Comparison of ENCODE assay signal across 27 cellular contexts in the genomic region with DNA sequence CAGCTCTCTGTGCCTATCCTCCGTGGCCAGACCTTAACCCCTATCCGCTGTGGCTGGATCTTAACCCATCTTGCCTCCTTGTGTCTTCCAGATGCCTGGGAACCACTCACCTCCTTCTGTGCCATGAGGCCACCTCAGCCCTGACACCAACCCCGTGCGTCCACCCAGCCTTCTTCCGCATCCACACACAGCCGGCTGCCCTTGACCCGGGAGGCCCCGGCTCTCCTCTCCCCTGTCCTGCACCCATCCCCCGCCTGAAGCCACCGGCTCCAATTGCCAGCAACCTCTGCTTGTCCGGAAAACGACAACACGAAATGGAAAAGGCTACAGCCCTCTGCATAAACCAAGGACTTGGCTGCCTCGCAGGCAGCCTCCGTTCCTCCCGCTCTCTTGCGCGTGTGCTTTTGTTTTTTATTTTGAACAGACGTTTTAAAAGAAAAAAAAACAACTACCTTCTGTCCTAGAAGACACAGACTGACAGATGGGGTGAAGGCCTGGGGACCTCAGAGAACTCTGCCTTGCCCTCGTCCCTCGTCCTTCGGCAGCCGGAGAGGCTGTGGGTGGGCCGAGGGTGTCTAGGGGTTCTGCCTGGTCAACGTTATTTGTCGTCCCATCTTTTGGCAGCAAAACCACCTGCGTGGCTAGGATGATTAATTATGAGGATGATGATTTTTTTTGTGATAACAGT. TPM values are rescaled to one million over a fixed set of nuclear protein-coding genes. Genes with fewer than 3 reads are reported as not detected.
DNase-seq lines count a peak whose midpoint lies in the region; ATAC-seq and TF ChIP-seq lines count a peak whose summit lies in the region.
"Had no signal": no experiment of that assay in that cellular context is flagged by ENCODE, and none has a peak within 500 bp of the region (broad histone marks: within the 10 kb centered on the region; RNA-seq: fewer than 3 reads in every experiment).

No MANE protein-coding gene starts in this region.

- DNase-seq in D341Med (ENCODE audit: low spot score) (peak; percentile 18), RWPE1 (ENCODE audit: low spot score) (no peak), nephron progenitor cell (peak; percentile 55), Right ventricle myocardium inferior (ENCODE audit: missing footprints) (no peak)
- no peak for DNase-seq in activated CD4-positive, alpha-beta T cell treated with anti-CD3 and anti-CD28 coated beads for 4 hours
- DNase-seq: activated CD4-positive, alpha-beta T cell treated with anti-CD3 and anti-CD28 coated beads for 48 hours; activated effector memory CD4-positive, alpha-beta T cell treated with anti-CD3 and anti-CD28 coated beads, Interleukin-2, amount 50 U/mL, for 16 hours; CD4-positive, CD25-positive, alpha-beta regulatory T cell; Kasumi-1; MV-4-11; NCI-H1436; NCI-H2081; NCI-H226; NCI-H69; SHP77; stimulated activated CD4-positive, alpha-beta T cell treated with anti-CD3 and anti-CD28 coated beads, Interleukin-2, amount 100 ng/mL, for 24 hours; stimulated activated naive CD8-positive, alpha-beta T cell treated with anti-CD3 and anti-CD28 coated beads, Interleukin-15, Interleukin-2, amounts not matched to agents 100 U/mL and 50 U/mL, for 24 hours had no signal

- peak overlapping the region; percentile 38 for H3K27ac Mint-ChIP-seq in nephron progenitor cell
- H3K27ac Mint-ChIP-seq: activated naive CD8-positive, alpha-beta T cell; CD4-positive, CD25-positive, alpha-beta regulatory T cell; T-helper 2 cell treated with Interferon-gamma antibody and Interleukin-4, amounts not matched to agents 5 μg/mL and 100 μg/mL, for 36 hours had no signal

- peaks cover 39% of the 10 kb centered on the region for H3K4me1 Mint-ChIP-seq in nephron progenitor cell
- H3K4me1 Mint-ChIP-seq: central memory CD8-positive, alpha-beta T cell had no signal

- H3K9me3 Mint-ChIP-seq in nephron progenitor cell = peaks cover 7% of the 10 kb centered on the region
- H3K9me3 Mint-ChIP-seq: central memory CD8-positive, alpha-beta T cell; nephron; T-helper 2 cell treated with Interferon-gamma antibody and Interleukin-4, amounts not matched to agents 5 μg/mL and 100 μg/mL, for 36 hours had no signal

- intact Hi-C loops in Right ventricle myocardium inferior (cut with DNase I) = no loop called here

- TF ChIP-seq CTCF in RWPE1 (conservative IDR thresholded peaks at IDR 0.05; ENCODE audit: low read depth) = no peak
- no peak for TF ChIP-seq CTCF in nephron progenitor cell (IDR thresholded peaks at IDR 0.05)

- POLR2A ChIA-PET in RWPE1 (lab: Yijun Ruan, JAX; ENCODE audit: low non-redundant PET) = no interaction called here

- CTCF ChIA-PET in RWPE1 (lab: Yijun Ruan, JAX) = interaction anchor here (0.6 kb wide), 1 partner anchor 609 kb away, joined by 4 read pairs; no protein-coding TSS in a partner anchor

- no peak overlapping the region for H3K4me3 Mint-ChIP-seq in nephron progenitor cell
- H3K4me3 Mint-ChIP-seq: activated naive CD8-positive, alpha-beta T cell; CD4-positive, CD25-positive, alpha-beta regulatory T cell; central memory CD8-positive, alpha-beta T cell; nephron; T-helper 2 cell treated with Interferon-gamma antibody and Interleukin-4, amounts not matched to agents 5 μg/mL and 100 μg/mL, for 36 hours had no signal

- peaks cover 3% of the 10 kb centered on the region for H3K27me3 Mint-ChIP-seq in nephron progenitor cell (ENCODE audit: low read depth, poor library complexity)
- H3K27me3 Mint-ChIP-seq: activated naive CD8-positive, alpha-beta T cell; CD4-positive, CD25-positive, alpha-beta regulatory T cell; central memory CD8-positive, alpha-beta T cell had no signal

- ATAC-seq in GM21723 (IDR thresholded peaks at IDR 0.05; ENCODE audit: unreplicated experiment) (no peak), HG03108 (IDR thresholded peaks at IDR 0.05; ENCODE audit: unreplicated experiment) (no peak), Right ventricle myocardium inferior (no peak)
- ATAC-seq: gastroesophageal sphincter; stimulated activated naive CD8-positive, alpha-beta T cell treated with anti-CD3 and anti-CD28 coated beads, Interleukin-15, Interleukin-2, amounts not matched to agents 100 U/mL and 50 U/mL, for 24 hours had no signal

- H3K27ac ChIP-seq in RWPE1 (peak overlapping the region; percentile 70; the same call in 1 of the 2 replicates), cingulate gyrus (ENCODE audit: low read depth, low read length) (peak overlapping the region; percentile 29)
- H3K27ac ChIP-seq: hepatocyte had no signal

- peaks cover 39% of the 10 kb centered on the region for H3K36me3 Mint-ChIP-seq in nephron progenitor cell (ENCODE audit: low read depth)
- H3K36me3 Mint-ChIP-seq: CD4-positive, CD25-positive, alpha-beta regulatory T cell had no signal

RNA-seq across cellular contexts. Expression of gene HMCN2, which starts 32.5 kb away (rescaled TPM):
- total RNA-seq in Right ventricle myocardium inferior = 5.7 TPM
- total RNA-seq: activated CD8-positive, alpha-beta memory T cell treated with anti-CD3 and anti-CD28 coated beads for 36 hours; CD4-positive, CD25-positive, alpha-beta regulatory T cell had no signal

Comparison
In these comparisons a context has a peak if more than half of its experiments do, and no peak if none do; other contexts are left out.
1. DNase-seq: peak in D341Med (single experiment) and nephron progenitor cell (single experiment); none in RWPE1 (single experiment), activated CD4-positive, alpha-beta T cell treated with anti-CD3 and anti-CD28 coated beads for 4 hours (0 of 2) and Right ventricle myocardium inferior (single experiment).